12 cellular contexts compared by ENCODE assay signal in the genomic region with DNA sequence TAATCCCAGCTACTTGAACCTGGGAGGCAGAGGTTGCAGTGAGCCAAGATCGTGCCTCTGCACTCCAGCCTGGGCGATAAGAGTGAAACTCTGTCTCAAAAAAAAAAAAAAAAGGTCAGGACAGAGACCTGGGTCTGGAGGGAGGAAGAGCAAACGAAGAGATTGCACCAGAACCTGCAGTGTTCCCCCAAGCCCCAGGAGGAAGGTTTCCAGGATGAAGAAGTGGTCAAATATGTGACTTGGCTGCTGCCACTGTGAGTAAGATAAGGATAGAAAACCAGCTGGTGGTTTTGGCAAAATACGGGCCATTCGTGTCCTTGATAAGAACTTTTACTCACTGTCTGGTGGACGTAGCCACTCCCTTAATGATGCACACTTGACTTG. TPM values are rescaled to one million over a fixed set of nuclear protein-coding genes. Genes with fewer than 3 reads are reported as not detected.
DNase-seq lines count a peak whose midpoint lies in the region; ATAC-seq and TF ChIP-seq lines count a peak whose summit lies in the region.
"Had no signal": no experiment of that assay in that cellular context is flagged by ENCODE, and none has a peak within 500 bp of the region (broad histone marks: within the 10 kb centered on the region; RNA-seq: fewer than 3 reads in every experiment).

No MANE protein-coding gene starts in this region.

- TF ChIP-seq CTCF in astrocyte of the spinal cord (IDR thresholded peaks at IDR 0.05; ENCODE audit: low read depth, low read length) = no peak

- ATAC-seq in HG03469 (IDR thresholded peaks at IDR 0.05; ENCODE audit: unreplicated experiment) (no peak), GM21529 (IDR thresholded peaks at IDR 0.05; ENCODE audit: unreplicated experiment) (no peak), GM19467 (IDR thresholded peaks at IDR 0.05; ENCODE audit: unreplicated experiment) (no peak), HG03139 (IDR thresholded peaks at IDR 0.05; ENCODE audit: unreplicated experiment) (no peak)
- ATAC-seq: T-cell had no signal

- H3K4me3 ChIP-seq in astrocyte of the spinal cord (ENCODE audit: low read depth, low read length) = no peak overlapping the region
- H3K4me3 ChIP-seq: prostate gland had no signal

- in situ Hi-C loops in astrocyte of the spinal cord (cut with HindIII; ENCODE audit: low sequenced_read_pairs) = no loop called here

- DNase-seq in AG20443 (ENCODE audit: low spot score) (peak; percentile 67), LHCN-M2 (ENCODE audit: low read depth) (peak; percentile 67), astrocyte of the spinal cord (ENCODE audit: low read depth, low spot score) (peak; percentile 75), kidney tubule cell (ENCODE audit: low spot score) (peak; percentile 46)
- DNase-seq: DMS 273 treated with DMSO at 0.1 percent for 48 hours, NCI-H526, T-cell had no signal

RNA-seq across cellular contexts. Expression of a gene that starts 42.2 kb away (rescaled TPM):
- total RNA-seq in LHCN-M2 (2014; rRNA removed) = not detected in 2 replicates
- 0.27 TPM for polyA plus RNA-seq in LHCN-M2 (2012)
- total RNA-seq: prostate gland, T-cell had no signal

RNA-seq across cellular contexts. Expression of a gene that starts 52.5 kb away (rescaled TPM):
- total RNA-seq in LHCN-M2 (2014; rRNA removed) = 9.0 and 9.9 TPM in 2 replicates
- polyA plus RNA-seq in LHCN-M2 (2012) = 6.5 TPM
